16 cellular contexts compared by ENCODE assay signal in genomic region chr5:58040044-58040443, GRCh38.
DNase-seq lines count a peak whose midpoint lies in the region; ATAC-seq, FAIRE-seq and TF ChIP-seq lines count a peak whose summit lies in the region.
"Had no signal": no experiment of that assay in that cellular context is flagged by ENCODE, and none has a peak within 500 bp of the region (broad histone marks: within the 10 kb centered on the region; RNA-seq: fewer than 3 reads in every experiment).

No MANE protein-coding gene starts in this region.

- H2AK5ac ChIP-seq in mesenchymal stem cell (ENCODE audit: low read length, severe bottlenecking), result no peak overlapping the region

- no peak overlapping the region for H3K4me3 Mint-ChIP-seq in astrocyte (ENCODE audit: unreplicated experiment)
- H3K4me3 Mint-ChIP-seq in effector memory CD8-positive, alpha-beta T cell, result no peak overlapping the region
- H3K4me3 Mint-ChIP-seq: CD14-positive monocyte had no signal

- H3K9me3 ChIP-seq in astrocyte (ENCODE audit: insufficient read depth, low read depth, low read length) (no peaks in the 10 kb centered on the region), mesenchymal stem cell (ENCODE audit: control insufficient read depth, low read length) (no peaks in the 10 kb centered on the region)
- H3K9me3 ChIP-seq: SK-N-SH had no signal

- H3K4me3 ChIP-seq in astrocyte (ENCODE audit: insufficient read depth, low read depth, low read length) (no peak overlapping the region), mesenchymal stem cell (ENCODE audit: insufficient read depth in 1 of 2, low read depth in 1 of 2, low read length in 2 of 2) (no peak overlapping the region)

- peak overlapping the region; percentile 25 for H3K4me2 ChIP-seq in astrocyte (ENCODE audit: low read length)
- no peak overlapping the region for H3K4me2 ChIP-seq in mesenchymal stem cell (ENCODE audit: low read length, poor library complexity, severe bottlenecking)
- H3K4me2 ChIP-seq: SK-N-SH had no signal

- H4K20me1 ChIP-seq in astrocyte (ENCODE audit: insufficient read depth, low read length), result no peaks in the 10 kb centered on the region

- H3K18ac ChIP-seq in mesenchymal stem cell (ENCODE audit: low read depth in 1 of 2, low read length in 2 of 2), result no peak overlapping the region

- no peak overlapping the region for H2BK120ac ChIP-seq in mesenchymal stem cell (ENCODE audit: low read depth, low read length)

- no peaks in the 10 kb centered on the region for H3K36me3 Mint-ChIP-seq in astrocyte (ENCODE audit: low read depth, unreplicated experiment)
- H3K36me3 Mint-ChIP-seq in effector memory CD8-positive, alpha-beta T cell (ENCODE audit: insufficient read depth), result no peaks in the 10 kb centered on the region
- H3K36me3 Mint-ChIP-seq: CD14-positive monocyte had no signal

- peak overlapping the region; percentile 10 for H2AFZ ChIP-seq in astrocyte (ENCODE audit: low read depth, low read length)
- H2AFZ ChIP-seq in mesenchymal stem cell (ENCODE audit: low read depth, low read length), result no peak overlapping the region

- H3K79me2 ChIP-seq in astrocyte (ENCODE audit: insufficient read depth, low read length), result no peaks in the 10 kb centered on the region

- H4K91ac ChIP-seq in mesenchymal stem cell (ENCODE audit: low read length), result no peak overlapping the region

- no peak overlapping the region for H3K9ac ChIP-seq in astrocyte (ENCODE audit: low read length)
- no peak overlapping the region for H3K9ac ChIP-seq in mesenchymal stem cell (ENCODE audit: low read length)
- H3K9ac ChIP-seq: SK-N-SH had no signal

- no peak overlapping the region for H3K23ac ChIP-seq in mesenchymal stem cell (ENCODE audit: low read length in 2 of 2)

- H3K27me3 ChIP-seq in astrocyte (ENCODE audit: insufficient read depth, low read length) (no peaks in the 10 kb centered on the region), mesenchymal stem cell (ENCODE audit: control insufficient read depth in 1 of 2, insufficient read depth in 1 of 2, low read length in 2 of 2) (no peaks in the 10 kb centered on the region)

- no peak overlapping the region for H2BK15ac ChIP-seq in mesenchymal stem cell (ENCODE audit: low read depth, poor library complexity, severe bottlenecking)

- no peaks in the 10 kb centered on the region for H3K9me3 Mint-ChIP-seq in astrocyte (ENCODE audit: unreplicated experiment)
- H3K9me3 Mint-ChIP-seq in effector memory CD8-positive, alpha-beta T cell, result peaks cover 4 to 9% of the 10 kb centered on the region in 2 donors

- no peak overlapping the region for H3K4ac ChIP-seq in mesenchymal stem cell (ENCODE audit: low read depth in 1 of 2, low read length in 2 of 2)

- H3K27me3 Mint-ChIP-seq in astrocyte (ENCODE audit: low read depth, unreplicated experiment), result no peaks in the 10 kb centered on the region
- no peaks in the 10 kb centered on the region for H3K27me3 Mint-ChIP-seq in effector memory CD8-positive, alpha-beta T cell

- H3K79me1 ChIP-seq in mesenchymal stem cell (replicated peaks; ENCODE audit: low read length, poor library complexity, severe bottlenecking), result no peaks in the 10 kb centered on the region

- FAIRE-seq in astrocyte (lab: Jason Lieb, UNC) (no peak), islet of Langerhans (lab: Jason Lieb, UNC) (peak; percentile 13)
- FAIRE-seq: GM12892 had no signal

- DNase-seq in CD1c-positive myeloid dendritic cell (ENCODE audit: extremely low spot score), result peak; percentile 0
- DNase-seq in astrocyte (ENCODE audit: low read depth), result no peak
- peak; percentile 0 for DNase-seq in mesenchymal stem cell
- no peak for DNase-seq in Kasumi-1 (lab: John Stamatoyannopoulos, UW)
- DNase-seq in NCI-H2171 treated with DMSO at 0.1 percent for 48 hours (lab: John Stamatoyannopoulos, UW), result no peak
- DNase-seq in GM19240 (ENCODE audit: insufficient read length, low spot score), result no peak
- no peak for DNase-seq in effector memory CD8-positive, alpha-beta T cell
- DNase-seq: AML-193, COR-L47, NCI-H1048, NCI-H524 treated with DMSO at 0.1 percent for 48 hours, Right ventricle myocardium superior, SK-N-SH had no signal

- H3K4me1 Mint-ChIP-seq in astrocyte (ENCODE audit: low read depth, unreplicated experiment), result peaks cover 6% of the 10 kb centered on the region
- H3K4me1 Mint-ChIP-seq in effector memory CD8-positive, alpha-beta T cell (ENCODE audit: low read depth in 2 of 2), result no peaks in the 10 kb centered on the region
- H3K4me1 Mint-ChIP-seq: CD14-positive monocyte had no signal

- no peak overlapping the region for H3K27ac ChIP-seq in astrocyte (ENCODE audit: low read depth, low read length)
- H3K27ac ChIP-seq in mesenchymal stem cell (ENCODE audit: low read length, poor library complexity, severe bottlenecking), result no peak overlapping the region

- H3K4me1 ChIP-seq in astrocyte (ENCODE audit: insufficient read depth, low read length), result no peaks in the 10 kb centered on the region
- H3K4me1 ChIP-seq in mesenchymal stem cell (ENCODE audit: control insufficient read depth, insufficient read depth, low read depth, low read length), result no peaks in the 10 kb centered on the region

- no peak overlapping the region for H4K8ac ChIP-seq in mesenchymal stem cell (ENCODE audit: low read length)

- no peak for TF ChIP-seq CTCF in astrocyte (IDR thresholded peaks at IDR 0.05; ENCODE audit: insufficient read depth, low read depth, low read length)

- H3K36me3 ChIP-seq in astrocyte (ENCODE audit: insufficient read depth, low read length) (no peaks in the 10 kb centered on the region), mesenchymal stem cell (ENCODE audit: control insufficient read depth in 1 of 2, insufficient read depth in 2 of 2, low read depth in 1 of 2, low read length in 2 of 2) (no peaks in the 10 kb centered on the region)

- ATAC-seq in effector memory CD8-positive, alpha-beta T cell (replicated peaks), result no peak

- H3K27ac Mint-ChIP-seq in astrocyte (ENCODE audit: unreplicated experiment), result no peak overlapping the region
- no peak overlapping the region for H3K27ac Mint-ChIP-seq in effector memory CD8-positive, alpha-beta T cell
- H3K27ac Mint-ChIP-seq: CD14-positive monocyte had no signal

- no peak overlapping the region for H3K14ac ChIP-seq in mesenchymal stem cell (ENCODE audit: low read length in 2 of 2)

- 50% methylated on average over 2 of the region's 2 CpGs for WGBS in mesenchymal stem cell

- no peak overlapping the region for H2BK12ac ChIP-seq in mesenchymal stem cell (ENCODE audit: low read length in 2 of 2)

- H2BK5ac ChIP-seq in mesenchymal stem cell (ENCODE audit: low read depth, low read length, poor library complexity, severe bottlenecking), result no peak overlapping the region

Comparison
In these comparisons a context has a peak if more than half of its experiments do, and no peak if none do; other contexts are left out.
1. DNase-seq: peak in CD1c-positive myeloid dendritic cell (single experiment) and mesenchymal stem cell (single experiment); none in astrocyte (single experiment), Kasumi-1 (0 of 2), NCI-H2171 treated with DMSO at 0.1 percent for 48 hours (single experiment), GM19240 (single experiment) and effector memory CD8-positive, alpha-beta T cell (0 of 3).